1 cellular context compared by ENCODE assay signal in genomic region chr9:29211681-29212589, GRCh38.
TF ChIP-seq lines count a peak whose summit lies in the region.

No MANE protein-coding gene starts in this region.

TF ChIP-seq in HepG2, 621 proteins besides CTCF, POLR2A, EP300 and RAD21 (continued from another document):
- TF ChIP-seq, protein P1, sequence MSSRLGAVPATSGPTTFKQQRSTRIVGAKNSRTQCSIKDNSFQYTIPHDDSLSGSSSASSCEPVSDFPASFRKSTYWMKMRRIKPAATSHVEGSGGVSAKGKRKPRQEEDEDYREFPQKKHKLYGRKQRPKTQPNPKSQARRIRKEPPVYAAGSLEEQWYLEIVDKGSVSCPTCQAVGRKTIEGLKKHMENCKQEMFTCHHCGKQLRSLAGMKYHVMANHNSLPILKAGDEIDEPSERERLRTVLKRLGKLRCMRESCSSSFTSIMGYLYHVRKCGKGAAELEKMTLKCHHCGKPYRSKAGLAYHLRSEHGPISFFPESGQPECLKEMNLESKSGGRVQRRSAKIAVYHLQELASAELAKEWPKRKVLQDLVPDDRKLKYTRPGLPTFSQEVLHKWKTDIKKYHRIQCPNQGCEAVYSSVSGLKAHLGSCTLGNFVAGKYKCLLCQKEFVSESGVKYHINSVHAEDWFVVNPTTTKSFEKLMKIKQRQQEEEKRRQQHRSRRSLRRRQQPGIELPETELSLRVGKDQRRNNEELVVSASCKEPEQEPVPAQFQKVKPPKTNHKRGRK (CRISPR knock-in tag; IDR thresholded peaks at IDR 0.05): no peak
- TF ChIP-seq KDM1A (CRISPR knock-in tag; IDR thresholded peaks at IDR 0.05) (no peak), CREM (IDR thresholded peaks at IDR 0.05) (no peak), CREM (CRISPR knock-in tag; IDR thresholded peaks at IDR 0.05) (no peak), ZNF225 (CRISPR knock-in tag; IDR thresholded peaks at IDR 0.05) (no peak), TEAD2 (CRISPR knock-in tag; IDR thresholded peaks at IDR 0.05) (no peak), HNRNPL (IDR thresholded peaks at IDR 0.05; ENCODE audit: low read depth, low read length) (no peak), ZNF598 (CRISPR knock-in tag; IDR thresholded peaks at IDR 0.05; ENCODE audit: borderline replicate concordance) (no peak), ZNF800 (CRISPR knock-in tag; IDR thresholded peaks at IDR 0.05) (no peak), ZNF543 (CRISPR knock-in tag; IDR thresholded peaks at IDR 0.05) (no peak), ZNF446 (CRISPR knock-in tag; IDR thresholded peaks at IDR 0.05) (peak; percentile 54; the same call in 1 of the 2 replicates), ZNF616 (CRISPR knock-in tag; IDR thresholded peaks at IDR 0.05; ENCODE audit: low read depth) (0 out of 2 replicates have a peak, but pooled peaks have one; percentile 71), CBX1 (IDR thresholded peaks at IDR 0.05; ENCODE audit: low read depth) (no peak), SAFB2 (CRISPR knock-in tag; IDR thresholded peaks at IDR 0.05; ENCODE audit: borderline replicate concordance, low read depth) (no peak), BORCS8-MEF2B (CRISPR knock-in tag; IDR thresholded peaks at IDR 0.05) (0 out of 2 replicates have a peak, but pooled peaks have one; percentile 44), ZNF18 (CRISPR knock-in tag; IDR thresholded peaks at IDR 0.05; ENCODE audit: insufficient replicate concordance) (no peak), ZSCAN9 (CRISPR knock-in tag; IDR thresholded peaks at IDR 0.05; ENCODE audit: borderline replicate concordance) (no peak), ZNF546 (CRISPR knock-in tag; conservative IDR thresholded peaks at IDR 0.05) (no peak), PRDM4 (CRISPR knock-in tag; IDR thresholded peaks at IDR 0.05; ENCODE audit: borderline replicate concordance) (no peak), ZBTB26 (CRISPR knock-in tag; IDR thresholded peaks at IDR 0.05; ENCODE audit: borderline replicate concordance) (no peak), ELK4 (CRISPR knock-in tag; IDR thresholded peaks at IDR 0.05; ENCODE audit: borderline replicate concordance) (no peak), GTF3A (CRISPR knock-in tag; conservative IDR thresholded peaks at IDR 0.05) (no peak), ZNF879 (CRISPR knock-in tag; IDR thresholded peaks at IDR 0.05) (no peak), REPIN1 (CRISPR knock-in tag; IDR thresholded peaks at IDR 0.05; ENCODE audit: borderline replicate concordance, low read depth) (0 out of 2 replicates have a peak, but pooled peaks have one; percentile 22), FOXO1 (CRISPR knock-in tag; IDR thresholded peaks at IDR 0.05) (no peak), MEIS1 (CRISPR knock-in tag; IDR thresholded peaks at IDR 0.05; ENCODE audit: borderline replicate concordance) (no peak), ZNF354B (CRISPR knock-in tag; IDR thresholded peaks at IDR 0.05) (no peak)
